ENCODE assay signal across 14 cellular contexts in genomic region chr20:1341561-1342265, GRCh38. TPM values are rescaled to one million over a fixed set of nuclear protein-coding genes. Genes with fewer than 3 reads are reported as not detected.
A peak's percentile ranks its signal among the peaks of the same experiment; 100 is the strongest.
DNase-seq lines count a peak whose midpoint lies in the region; ATAC-seq, FAIRE-seq and TF ChIP-seq lines count a peak whose summit lies in the region.
"Had no signal": no experiment of that assay in that cellular context is flagged by ENCODE, and none has a peak within 500 bp of the region (broad histone marks: within the 10 kb centered on the region; RNA-seq: fewer than 3 reads in every experiment).

No MANE protein-coding gene starts in this region.

- in situ Hi-C loops in GM23248 (cut with MboI) (no loop called here), K562 (cut with MboI) (no loop called here)

- H3K9ac ChIP-seq in GM23248 (no peak overlapping the region), K562 (ENCODE audit: insufficient read depth in 1 of 2, low read depth in 2 of 2, low read length in 2 of 2) (peak overlapping the region in 1 of 2 experiments; percentile 13; a peak in 1 of 4 replicates), mesendoderm (ENCODE audit: low read length) (no peak overlapping the region)

- ATAC-seq in K562 (no peak), HG02678 (IDR thresholded peaks at IDR 0.05; ENCODE audit: unreplicated experiment) (no peak), HG02588 (IDR thresholded peaks at IDR 0.05; ENCODE audit: unreplicated experiment) (no peak)
- ATAC-seq: activated CD4-positive, CD25-positive, alpha-beta regulatory T cell treated with anti-CD3 and anti-CD28 coated beads, Interleukin-2, amount 50 U/mL, for 24 hours had no signal

- H3K79me2 ChIP-seq in GM23248 (ENCODE audit: insufficient read depth): 0 out of 2 replicates have a peak, but pooled peaks cover 3% of the 10 kb centered on the region
- no peaks in the 10 kb centered on the region for H3K79me2 ChIP-seq in K562 (ENCODE audit: control insufficient read depth, insufficient read depth, low read length)
- H3K79me2 ChIP-seq in mesendoderm (ENCODE audit: control insufficient read depth, insufficient read depth, low read length): no peaks in the 10 kb centered on the region

- peaks cover 24% of the 10 kb centered on the region for H3F3A ChIP-seq in GM23248 (ENCODE audit: insufficient read depth)

- H3K27me3 ChIP-seq in GM23248 (replicated peaks; ENCODE audit: insufficient read depth) (no peaks in the 10 kb centered on the region), K562 (ENCODE audit: control insufficient read depth in 2 of 2, insufficient read depth in 2 of 2, low read length in 2 of 2) (no peaks in the 10 kb centered on the region), mesendoderm (ENCODE audit: insufficient read depth, low read length, poor library complexity) (no peaks in the 10 kb centered on the region)
- H3K27me3 ChIP-seq: ovary, stomach had no signal

- H3K79me1 ChIP-seq in mesendoderm (ENCODE audit: low read length): no peaks in the 10 kb centered on the region

- peak overlapping the region; percentile 16 for H3K23ac ChIP-seq in mesendoderm (ENCODE audit: low read length)

- CTCF ChIA-PET in K562 (lab: Yijun Ruan, JAX; ENCODE audit: low intra/inter-chr PET ratio): no interaction called here

- no peak overlapping the region for H3K18ac ChIP-seq in mesendoderm (ENCODE audit: low read length)

- H4K5ac ChIP-seq in mesendoderm (ENCODE audit: low read length): no peak overlapping the region

- intact Hi-C loops in K562 (cut with micrococcal nuclease): no loop called here

- H3K36me3 ChIP-seq in GM23248 (ENCODE audit: low read depth) (no peaks in the 10 kb centered on the region), K562 (ENCODE audit: control insufficient read depth, insufficient read depth, low read length) (no peaks in the 10 kb centered on the region), mesendoderm (ENCODE audit: control insufficient read depth, insufficient read depth, low read length) (no peaks in the 10 kb centered on the region)
- H3K36me3 ChIP-seq: ovary, stomach had no signal

- no peak overlapping the region for H2BK5ac ChIP-seq in mesendoderm (ENCODE audit: low read length)

- BruUV-seq in K562 (replicated peaks; lab: Mats Ljungman, UMichigan): no TSS peak

- 78 to 88% methylated on average over 5 of the region's 5 CpGs for WGBS in GM23248 (ENCODE audit: low coverage in 1 of 2, low lambda C conversion rate in 2 of 2, missing lambda C conversion rate in 2 of 2), 2 experiments
- 60% methylated on average over 3 of the region's 5 CpGs for WGBS in K562 (ENCODE audit: insufficient coverage, low coverage, missing lambda C conversion rate)
- WGBS in mesendoderm (ENCODE audit: extremely low coverage, insufficient coverage, low lambda C conversion rate): no CpG with 5 or more reads among the region's 5 CpGs

- H3K9me3 ChIP-seq in GM23248 (ENCODE audit: low read depth) (no peaks in the 10 kb centered on the region), K562 (replicated peaks; ENCODE audit: control insufficient read depth, insufficient read depth, low read depth, low read length) (no peaks in the 10 kb centered on the region)
- H3K9me3 ChIP-seq: ovary, stomach had no signal

- H3K9me1 ChIP-seq in K562 (ENCODE audit: control insufficient read depth, insufficient read depth, low read length): no peaks in the 10 kb centered on the region

- no peak overlapping the region for H3K4ac ChIP-seq in mesendoderm (ENCODE audit: low read depth, low read length)

- POLR2A ChIA-PET in K562 (lab: Yijun Ruan, JAX): interaction anchor here (0.6 kb wide), 1 partner anchor 607 kb away, joined by 3 read pairs; no protein-coding TSS in a partner anchor

- no peak overlapping the region for H3K4me3 ChIP-seq in GM23248
- no peak overlapping the region for H3K4me3 ChIP-seq in K562
- no peak overlapping the region for H3K4me3 ChIP-seq in mesendoderm (ENCODE audit: low read length)
- H3K4me3 ChIP-seq: ovary, stomach had no signal

- no peak overlapping the region for H2BK120ac ChIP-seq in mesendoderm (ENCODE audit: low read depth, low read length)

- H3K4me2 ChIP-seq in GM23248 (ENCODE audit: unreplicated experiment) (no peak overlapping the region), K562 (ENCODE audit: insufficient read depth, low read length) (no peak overlapping the region), mesendoderm (ENCODE audit: low read length) (no peak overlapping the region)

- H4K8ac ChIP-seq in mesendoderm (ENCODE audit: low read depth, low read length): no peak overlapping the region

- peak; percentile 39 for DNase-seq in AG20443 (ENCODE audit: low spot score)
- DNase-seq in GM23248: peak; percentile 62
- no peak for DNase-seq in K562 (ENCODE audit: extremely low read depth in 1 of 4, low spot score in 3 of 4)
- no peak for DNase-seq in mesendoderm
- no peak for DNase-seq in cortex of kidney (lab: John Stamatoyannopoulos, UW)
- DNase-seq in HUDEP-2 (lab: John Stamatoyannopoulos, UW; ENCODE audit: unreplicated experiment in 76 of 76): no peak
- DNase-seq: activated effector memory CD4-positive, alpha-beta T cell treated with Interleukin-2 at 50 U/mL for 16 hours; Calu3; ovary; SHP77; stomach had no signal

- no peak for TF ChIP-seq RAD21 in K562 (CRISPR knock-in tag; conservative IDR thresholded peaks at IDR 0.05 in 1 of 2, IDR thresholded peaks at IDR 0.05 in 1 of 2)

- no peak for TF ChIP-seq CTCF in K562 (IDR thresholded peaks at IDR 0.05 in 2 of 3, conservative IDR thresholded peaks at IDR 0.05 in 1 of 3; ENCODE audit: insufficient read depth in 2 of 3, low read depth in 1 of 3, low read length in 3 of 3)

- FAIRE-seq in K562 (lab: Jason Lieb, UNC): no peak

- H2AFZ ChIP-seq in GM23248: no peak overlapping the region
- H2AFZ ChIP-seq in K562 (ENCODE audit: low read depth, low read length): no peak overlapping the region

- peaks cover 26% of the 10 kb centered on the region for H3K4me1 ChIP-seq in GM23248 (ENCODE audit: insufficient read depth)
- peaks cover 0 to 4% of the 10 kb centered on the region in 2 experiments; a peak in 1 of 5 replicates for H3K4me1 ChIP-seq in K562 (replicated peaks in 1 of 2; ENCODE audit: control insufficient read depth in 2 of 2, insufficient read depth in 2 of 2, low read length in 2 of 2)
- H3K4me1 ChIP-seq in mesendoderm (ENCODE audit: control insufficient read depth, low read depth, low read length): no peaks in the 10 kb centered on the region

- TF ChIP-seq EP300 in K562 (IDR thresholded peaks at IDR 0.05; ENCODE audit: low read length): no peak

- H3K56ac ChIP-seq in mesendoderm (ENCODE audit: low read length): no peak overlapping the region

- no peak for TF ChIP-seq POLR2A in K562 (conservative IDR thresholded peaks at IDR 0.05)

- H2BK15ac ChIP-seq in mesendoderm (replicated peaks; ENCODE audit: low read depth): no peak overlapping the region

- H3K27ac ChIP-seq in GM23248: 0 out of 2 replicates have a peak overlapping the region, but pooled peaks have one; percentile 17
- H3K27ac ChIP-seq in K562 (ENCODE audit: extremely low read depth, low read depth, low read length): no peak overlapping the region
- no peak overlapping the region for H3K27ac ChIP-seq in mesendoderm (ENCODE audit: low read depth, low read length)
- H3K27ac ChIP-seq: ovary, stomach had no signal

- H2AK5ac ChIP-seq in mesendoderm (ENCODE audit: low read length): no peak overlapping the region

- H3K9me2 ChIP-seq in GM23248 (ENCODE audit: insufficient read depth): no peaks in the 10 kb centered on the region

- no peaks in the 10 kb centered on the region for H4K20me1 ChIP-seq in GM23248 (ENCODE audit: insufficient read depth)
- peaks cover 5% of the 10 kb centered on the region; the same call in 1 of the 2 replicates for H4K20me1 ChIP-seq in K562 (replicated peaks; ENCODE audit: control insufficient read depth, insufficient read depth, low read length)

RNA-seq across cellular contexts. Expression of gene SDCBP2, which starts 12.8 kb away (rescaled TPM):
- 4.9 and 5.5 TPM in 2 replicates for total RNA-seq in GM23248 (2014; rRNA removed; shearing (Covaris generic))
- 4.1 and 4.2 TPM in 2 replicates for polyA plus RNA-seq in GM23248 (2016; fragmentation: Nextera tagmentation; extraction: Ambion mirVana)
- total RNA-seq in K562 (2011; cell fraction: chromatin; rRNA removed; ENCODE audit: low replicate concordance): 0.84 and 1.6 TPM in 2 replicates
- 1.6 and 1.7 TPM in 2 replicates for total RNA-seq in K562 (2011; cell fraction: nucleolus; rRNA removed)
- total RNA-seq in K562 (2011; cell fraction: nucleoplasm; rRNA removed): 1.4 and 1.8 TPM in 2 replicates
- total RNA-seq in K562 (2014; rRNA removed): 0.27 and 1.6 TPM in 2 replicates
- 0.77 and 0.80 TPM in 2 replicates for total RNA-seq in K562 (2014; rRNA removed; fragmentation: Illumina TruSeq; extraction: Trizol)
- total RNA-seq in K562 (2015; rRNA removed; fragmentation: Illumina TruSeq; extraction: Trizol): 0.91 and 1.2 TPM in 2 replicates
- total RNA-seq in K562 (2021): 1.0 and 1.2 TPM in 2 replicates
- polyA plus RNA-seq in K562 (2011; rRNA removed): 0.71 and 2.1 TPM in 2 replicates
- polyA plus RNA-seq in K562 (2011; cell fraction: cytosol; rRNA removed): 1.6 and 2.3 TPM in 2 replicates
- 2.9 and 5.0 TPM in 2 replicates for polyA plus RNA-seq in K562 (2011; cell fraction: nucleus; rRNA removed)
- polyA plus RNA-seq in K562 (2012): 0.92 and 1.1 TPM in 2 replicates
- 0.97 and 1.3 TPM in 2 replicates for polyA plus RNA-seq in K562 (2014; fragmentation: Illumina TruSeq; extraction: Trizol)
- polyA plus RNA-seq in K562 (2014; fragmentation: Nextera tagmentation; extraction: Ambion mirVana): under 1 TPM; 0.06 to 0.07 TPM
- 1.2 and 1.3 TPM in 2 replicates for polyA plus RNA-seq in K562 (2014; rRNA removed)
- 0.60 and 0.74 TPM in 2 replicates for polyA minus RNA-seq in K562 (2011; rRNA and poly(A)+ RNA removed)
- not detected in 2 replicates for polyA minus RNA-seq in K562 (2011; cell fraction: cytosol; rRNA and poly(A)+ RNA removed)
- 0.54 and 0.56 TPM in 2 replicates for polyA minus RNA-seq in K562 (2011; cell fraction: nucleus; rRNA and poly(A)+ RNA removed)
- polyA plus RNA-seq in mesendoderm (2013, experiment 1 of 2): 1.2 TPM
- 1.1 TPM for polyA plus RNA-seq in mesendoderm (2013, experiment 2 of 2)

RNA-seq across cellular contexts. Expression of gene FKBP1A, which starts 51.1 kb away (rescaled TPM):
- total RNA-seq in GM23248 (2014; rRNA removed; shearing (Covaris generic)): 150 and 162 TPM in 2 replicates
- 844 and 887 TPM in 2 replicates for polyA plus RNA-seq in GM23248 (2016; fragmentation: Nextera tagmentation; extraction: Ambion mirVana)
- 49.2 and 57.2 TPM in 2 replicates for total RNA-seq in K562 (2011; cell fraction: chromatin; rRNA removed; ENCODE audit: low replicate concordance)
- 36.9 and 40.8 TPM in 2 replicates for total RNA-seq in K562 (2011; cell fraction: nucleolus; rRNA removed)
- total RNA-seq in K562 (2011; cell fraction: nucleoplasm; rRNA removed): 62.6 and 96.7 TPM in 2 replicates
- total RNA-seq in K562 (2014; rRNA removed): 48.8 and 78.3 TPM in 2 replicates
- total RNA-seq in K562 (2014; rRNA removed; fragmentation: Illumina TruSeq; extraction: Trizol): 69.9 and 73.3 TPM in 2 replicates
- total RNA-seq in K562 (2015; rRNA removed; fragmentation: Illumina TruSeq; extraction: Trizol): 86.0 and 89.6 TPM in 2 replicates
- 176 and 177 TPM in 2 replicates for total RNA-seq in K562 (2021)
- polyA plus RNA-seq in K562 (2011; rRNA removed): 368 and 488 TPM in 2 replicates
- 363 and 764 TPM in 2 replicates for polyA plus RNA-seq in K562 (2011; cell fraction: cytosol; rRNA removed)
- polyA plus RNA-seq in K562 (2011; cell fraction: nucleus; rRNA removed): 155 and 276 TPM in 2 replicates
- polyA plus RNA-seq in K562 (2012): 216 and 222 TPM in 2 replicates
- 451 and 502 TPM in 2 replicates for polyA plus RNA-seq in K562 (2014; fragmentation: Illumina TruSeq; extraction: Trizol)
- polyA plus RNA-seq in K562 (2014; fragmentation: Nextera tagmentation; extraction: Ambion mirVana): 10 to 100 TPM; 63.5 to 82.4 TPM
- polyA plus RNA-seq in K562 (2014; rRNA removed): 193 and 223 TPM in 2 replicates
- 152 and 189 TPM in 2 replicates for polyA minus RNA-seq in K562 (2011; rRNA and poly(A)+ RNA removed)
- 74.7 and 81.8 TPM in 2 replicates for polyA minus RNA-seq in K562 (2011; cell fraction: cytosol; rRNA and poly(A)+ RNA removed)
- polyA minus RNA-seq in K562 (2011; cell fraction: nucleus; rRNA and poly(A)+ RNA removed): 17.6 and 53.8 TPM in 2 replicates
- polyA plus RNA-seq in mesendoderm (2013, experiment 1 of 2): 234 TPM
- 233 TPM for polyA plus RNA-seq in mesendoderm (2013, experiment 2 of 2)

Comparison
In these comparisons a context has a peak if more than half of its experiments do, and no peak if none do; other contexts are left out.
1. DNase-seq: peak in AG20443 (single experiment) and GM23248 (single experiment); none in K562 (0 of 4), mesendoderm (single experiment), cortex of kidney (single experiment) and HUDEP-2 (0 of 76).